Comparison of ENCODE assay signal across 12 cellular contexts in the genomic region with DNA sequence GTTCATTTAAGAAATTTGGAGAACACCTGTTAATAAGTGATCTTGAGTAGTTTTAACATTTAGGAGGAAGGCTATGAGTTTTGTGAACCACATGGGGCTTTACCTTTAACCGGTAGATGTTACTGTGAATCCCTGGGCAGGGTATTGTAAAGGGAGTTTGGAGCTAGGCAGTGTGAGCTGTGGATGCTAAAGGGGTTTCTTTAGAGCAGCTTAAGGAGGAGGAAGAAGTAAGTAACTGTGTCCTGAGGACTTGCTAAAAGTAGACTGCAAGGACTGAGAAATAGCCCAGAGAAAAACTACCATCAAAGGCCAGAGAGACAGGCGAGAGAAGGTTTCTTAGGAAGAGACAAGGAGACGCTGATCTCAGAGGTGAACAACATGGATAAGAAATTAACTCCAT. TPM values are rescaled to one million over a fixed set of nuclear protein-coding genes. Genes with fewer than 3 reads are reported as not detected.
DNase-seq lines count a peak whose midpoint lies in the region; TF ChIP-seq lines count a peak whose summit lies in the region.
"Had no signal": no experiment of that assay in that cellular context is flagged by ENCODE, and none has a peak within 500 bp of the region (broad histone marks: within the 10 kb centered on the region; RNA-seq: fewer than 3 reads in every experiment).

No MANE protein-coding gene starts in this region.

- no peaks in the 10 kb centered on the region for H3K9me3 Mint-ChIP-seq in progenitor cell of endocrine pancreas (ENCODE audit: low read depth)

- DNase-seq in A673 (ENCODE audit: low spot score), result no peak
- peak; percentile 51 for DNase-seq in GM12865 (ENCODE audit: low read depth)
- DNase-seq in SK-N-MC (ENCODE audit: low read depth, low spot score), result no peak
- DNase-seq in effector memory CD4-positive, alpha-beta T cell, result no peak
- DNase-seq in NCI-H510A (lab: John Stamatoyannopoulos, UW), result no peak
- DNase-seq in DMS 273 (lab: John Stamatoyannopoulos, UW; ENCODE audit: unreplicated experiment), result no peak
- no peak for DNase-seq in progenitor cell of endocrine pancreas (ENCODE audit: low spot score, unreplicated experiment)
- no peak for DNase-seq in hepatocyte (ENCODE audit: low spot score)
- DNase-seq: activated CD8-positive, alpha-beta memory T cell treated with anti-CD3 and anti-CD28 coated beads, Interleukin-2, amount 50 U/mL, for 48 hours; DMS79; NCI-H2029; Right ventricle myocardium superior had no signal

- H3K36me3 ChIP-seq in A673 (ENCODE audit: insufficient read depth, low read length, poor library complexity, severe bottlenecking) (peaks cover 17% of the 10 kb centered on the region), SK-N-MC (ENCODE audit: insufficient read depth, low read length) (peaks cover 21% of the 10 kb centered on the region), hepatocyte (replicated peaks; ENCODE audit: insufficient read depth, low read depth) (no peaks in the 10 kb centered on the region)
- no peaks in the 10 kb centered on the region for H3K36me3 ChIP-seq in effector memory CD4-positive, alpha-beta T cell (ENCODE audit: control insufficient read depth, insufficient read depth, low read length)

- CTCF ChIA-PET in A673 (lab: Charles Lee), result no interaction called here

- H3K27me3 ChIP-seq in A673 (replicated peaks; ENCODE audit: insufficient read depth, low read depth, low read length, poor library complexity), result no peaks in the 10 kb centered on the region
- H3K27me3 ChIP-seq in effector memory CD4-positive, alpha-beta T cell (replicated peaks; ENCODE audit: control insufficient read depth, insufficient read depth, low read length, poor library complexity, severe bottlenecking), result no peaks in the 10 kb centered on the region
- no peaks in the 10 kb centered on the region for H3K27me3 ChIP-seq in hepatocyte

- no TSS peak for BruUV-seq in A673 (replicated peaks; lab: Mats Ljungman, UMichigan)

- H3K36me3 Mint-ChIP-seq in progenitor cell of endocrine pancreas (ENCODE audit: insufficient read depth), result no peaks in the 10 kb centered on the region

- peaks cover 6% of the 10 kb centered on the region for H3K4me1 Mint-ChIP-seq in progenitor cell of endocrine pancreas (ENCODE audit: low read depth)

- H3K27ac ChIP-seq in A673 (ENCODE audit: low read depth, low read length, poor library complexity, severe bottlenecking), result peak overlapping the region; percentile 97
- H3K27ac ChIP-seq in SK-N-MC, result peak overlapping the region; percentile 99
- peak overlapping the region; percentile 100 for H3K27ac ChIP-seq in effector memory CD4-positive, alpha-beta T cell (ENCODE audit: insufficient read depth, low read length, poor library complexity, severe bottlenecking)
- H3K27ac ChIP-seq in hepatocyte, result no peak overlapping the region

- H3K79me2 ChIP-seq in hepatocyte, result no peaks in the 10 kb centered on the region

- POLR2A ChIA-PET in A673 (lab: Charles Lee; ENCODE audit: low non-redundant PET), result no interaction called here

- no peaks in the 10 kb centered on the region for H3K9me3 ChIP-seq in A673 (ENCODE audit: low read depth, low read length, poor library complexity, severe bottlenecking)
- H3K9me3 ChIP-seq in SK-N-MC (ENCODE audit: low read depth, low read length), result no peaks in the 10 kb centered on the region
- no peaks in the 10 kb centered on the region for H3K9me3 ChIP-seq in effector memory CD4-positive, alpha-beta T cell (ENCODE audit: control insufficient read depth, low read length)
- no peaks in the 10 kb centered on the region for H3K9me3 ChIP-seq in hepatocyte (ENCODE audit: low read depth)

- no peaks in the 10 kb centered on the region for H4K20me1 ChIP-seq in hepatocyte (ENCODE audit: insufficient read depth, poor library complexity, severe bottlenecking)

- no peak overlapping the region for H3K4me3 Mint-ChIP-seq in progenitor cell of endocrine pancreas (ENCODE audit: low read depth)

- peak overlapping the region; percentile 12 for H3K9ac ChIP-seq in SK-N-MC (ENCODE audit: insufficient read length)

- H3K27ac Mint-ChIP-seq in progenitor cell of endocrine pancreas, result no peak overlapping the region

- no peaks in the 10 kb centered on the region for H3K9me2 ChIP-seq in hepatocyte (replicated peaks; ENCODE audit: insufficient read depth)

- H3K4me1 ChIP-seq in A673 (ENCODE audit: insufficient read depth, low read length, poor library complexity, severe bottlenecking) (peaks cover 58% of the 10 kb centered on the region), hepatocyte (ENCODE audit: insufficient read depth) (peaks cover 7% of the 10 kb centered on the region)
- peaks cover 24% of the 10 kb centered on the region for H3K4me1 ChIP-seq in effector memory CD4-positive, alpha-beta T cell (ENCODE audit: control insufficient read depth, insufficient read depth, low read length, poor library complexity, severe bottlenecking)

- no peak overlapping the region for H3K4me2 ChIP-seq in hepatocyte

- intact Hi-C loops in A673 (cut with micrococcal nuclease; ENCODE audit: unreplicated experiment), result no loop called here

- 91% methylated on average over 3 of the region's 3 CpGs for WGBS in hepatocyte (ENCODE audit: low lambda C conversion rate, missing lambda C conversion rate)

- H2AFZ ChIP-seq in hepatocyte, result no peak overlapping the region

- no peaks in the 10 kb centered on the region for H3K27me3 Mint-ChIP-seq in progenitor cell of endocrine pancreas

- H3K4me3 ChIP-seq in A673 (ENCODE audit: low read depth, low read length, poor library complexity, severe bottlenecking) (peak overlapping the region; percentile 78), GM12865 (ENCODE audit: low read depth, low read length) (peak overlapping the region; percentile 87), SK-N-MC (peak overlapping the region; percentile 88), hepatocyte (no peak overlapping the region)
- H3K4me3 ChIP-seq in effector memory CD4-positive, alpha-beta T cell (ENCODE audit: insufficient read depth, low read depth, low read length, poor library complexity, severe bottlenecking), result peak overlapping the region; percentile 87

- TF ChIP-seq CTCF in A673 (conservative IDR thresholded peaks at IDR 0.05; ENCODE audit: low read depth, low read length), result no peak
- no peak for TF ChIP-seq CTCF in GM12865 (IDR thresholded peaks at IDR 0.05; ENCODE audit: insufficient read depth, low read depth, low read length, missing control alignments)
- TF ChIP-seq CTCF in progenitor cell of endocrine pancreas (IDR thresholded peaks at IDR 0.05; ENCODE audit: unreplicated experiment), result no peak
- no peak for TF ChIP-seq CTCF in hepatocyte (IDR thresholded peaks at IDR 0.05; ENCODE audit: poor library complexity)

RNA-seq across cellular contexts. Expression of a gene that starts 5.6 kb away (rescaled TPM):
- 66.8 and 74.2 TPM in 2 replicates for total RNA-seq in A673 (2021)
- 4.5 and 5.5 TPM in 2 replicates for total RNA-seq in progenitor cell of endocrine pancreas
- total RNA-seq in hepatocyte, result 0.36 TPM in 1 of 2 replicates, not detected in the other
- not detected in 2 replicates for polyA plus RNA-seq in hepatocyte

Comparison
In these comparisons a context has a peak if more than half of its experiments do, and no peak if none do; other contexts are left out.
1. RNA of a gene that starts 5.6 kb away (total RNA-seq): 66.8 to 74.2 TPM in A673; 4.5 to 5.5 TPM in progenitor cell of endocrine pancreas and 0.36 TPM in hepatocyte; every median in the first group is over 10 times any median in the second.